In genomic region chr5:171223927-171224326, GRCh38 we compare ENCODE assay signal across 17 cellular contexts.
DNase-seq lines count a peak whose midpoint lies in the region; ATAC-seq, FAIRE-seq and TF ChIP-seq lines count a peak whose summit lies in the region.
"Had no signal": no experiment of that assay in that cellular context is flagged by ENCODE, and none has a peak within 500 bp of the region (broad histone marks: within the 10 kb centered on the region; RNA-seq: fewer than 3 reads in every experiment).

No MANE protein-coding gene starts in this region.

- H3K27ac ChIP-seq in BLaER1 (no peak overlapping the region), DND-41 (ENCODE audit: low read length) (no peak overlapping the region)
- H3K27ac ChIP-seq: C4-2B, HL-60 had no signal

- peak overlapping the region; percentile 9 for H3K4me2 ChIP-seq in BLaER1
- no peak overlapping the region for H3K4me2 ChIP-seq in DND-41 (ENCODE audit: insufficient read depth, low read length)

- H3K36me3 ChIP-seq in BLaER1 (no peaks in the 10 kb centered on the region), DND-41 (ENCODE audit: insufficient read depth, low read length) (no peaks in the 10 kb centered on the region)

- ATAC-seq in DND-41 (ENCODE audit: insufficient read depth, low read depth): peak; percentile 31; the same call in 1 of the 3 replicates
- no peak for ATAC-seq in left cardiac atrium
- ATAC-seq: HCT116 had no signal

- no peak overlapping the region for H2AFZ ChIP-seq in DND-41 (ENCODE audit: low read depth, low read length)

- H4K20me1 ChIP-seq in BLaER1 (no peaks in the 10 kb centered on the region), DND-41 (ENCODE audit: insufficient read depth, low read length) (no peaks in the 10 kb centered on the region)

- H3K27me3 ChIP-seq in BLaER1 (no peaks in the 10 kb centered on the region), DND-41 (ENCODE audit: insufficient read depth, low read length, poor library complexity) (no peaks in the 10 kb centered on the region)

- H3K9ac ChIP-seq in BLaER1 (no peak overlapping the region), DND-41 (ENCODE audit: low read depth, low read length) (no peak overlapping the region)

- H3K4me3 ChIP-seq in BLaER1 (no peak overlapping the region), DND-41 (ENCODE audit: low read depth in 1 of 2, low read length in 2 of 2) (no peak overlapping the region)

- intact Hi-C loops in left cardiac atrium (cut with DNase I): no loop called here

- no peak for DNase-seq in DND-41
- DNase-seq in dermis blood vessel endothelial cell: peak; percentile 50
- peak; percentile 8 to 23 for DNase-seq in lung microvascular endothelial cell (ENCODE audit: low read depth in 2 of 2)
- DNase-seq in left cardiac atrium: no peak
- DNase-seq in hepatic stellate cell (ENCODE audit: low spot score): no peak
- no peak for DNase-seq in GM12892 (ENCODE audit: insufficient read length)
- DNase-seq: CD4-positive, alpha-beta memory T cell; DMS153; DMS79; GF-D8; GOT3; H7; HFFc6 had no signal

- H3K79me2 ChIP-seq in DND-41 (ENCODE audit: insufficient read depth, low read length): no peaks in the 10 kb centered on the region

- H3K4me1 ChIP-seq in BLaER1: peaks cover 8% of the 10 kb centered on the region
- peaks cover 26% of the 10 kb centered on the region for H3K4me1 ChIP-seq in DND-41 (ENCODE audit: insufficient read depth, low read length)

- TF ChIP-seq CTCF in DND-41 (IDR thresholded peaks at IDR 0.05; ENCODE audit: borderline replicate concordance, extremely low read depth, low read length, poor library complexity, severe bottlenecking): no peak

- TF ChIP-seq POLR2A in GM12892 (IDR thresholded peaks at IDR 0.05; ENCODE audit: low read depth, low read length): no peak

- H3K9me3 ChIP-seq in BLaER1: no peaks in the 10 kb centered on the region
- H3K9me3 ChIP-seq in DND-41 (ENCODE audit: insufficient read depth, low read length, severe bottlenecking): no peaks in the 10 kb centered on the region

- no peak for FAIRE-seq in GM12892 (lab: Jason Lieb, UNC)

Comparison
In these comparisons a context has a peak if more than half of its experiments do, and no peak if none do; other contexts are left out.
1. DNase-seq: peak in dermis blood vessel endothelial cell (single experiment) and lung microvascular endothelial cell (2 of 2); none in DND-41 (single experiment), left cardiac atrium (single experiment), hepatic stellate cell (single experiment) and GM12892 (single experiment).